ENCODE assay signal across 8 cellular contexts in genomic region chr4:2041234-2042130, GRCh38. TPM values are rescaled to one million over a fixed set of nuclear protein-coding genes. Genes with fewer than 3 reads are reported as not detected.
DNase-seq lines count a peak whose midpoint lies in the region; TF ChIP-seq lines count a peak whose summit lies in the region.

No MANE protein-coding gene starts in this region.

- POLR2A ChIA-PET in CD4-positive, alpha-beta memory T cell (lab: Charles Lee; ENCODE audit: partially characterized antibody), result interaction anchor here (1.4 kb wide), 1 partner anchor 32 kb away, joined by 9 read pairs; no protein-coding TSS in a partner anchor

- TF ChIP-seq CTCF in GM20000 (IDR thresholded peaks at IDR 0.05; ENCODE audit: extremely low read depth, missing control alignments), result no peak
- no peak for TF ChIP-seq CTCF in ovary (IDR thresholded peaks at IDR 0.05)

- H3K9me3 ChIP-seq in CD4-positive, alpha-beta memory T cell (ENCODE audit: control insufficient read depth in 1 of 2, low read length in 2 of 2), result no peaks in the 10 kb centered on the region
- no peaks in the 10 kb centered on the region for H3K9me3 ChIP-seq in KOPT-K1 (ENCODE audit: insufficient read depth, low read length, poor library complexity, severe bottlenecking)
- H3K9me3 ChIP-seq in ovary, result no peaks in the 10 kb centered on the region
- H3K9me3 ChIP-seq in thymus (ENCODE audit: control insufficient read depth), result no peaks in the 10 kb centered on the region

- 0 to 1% (median 1%) methylated on average over 82 to 94 of the region's 94 CpGs for WGBS in ovary, 3 donors
- WGBS in thymus, result 1% methylated on average over 94 of the region's 94 CpGs

- H3K4me3 ChIP-seq in CD4-positive, alpha-beta memory T cell (ENCODE audit: low read length in 2 of 2), result peak overlapping the region; percentile 14 to 74
- H3K4me3 ChIP-seq in ovary (peak overlapping the region; percentile 46), thymus (ENCODE audit: low read length) (peak overlapping the region; percentile 84)

- peaks cover 12% of the 10 kb centered on the region for H3K4me1 ChIP-seq in CD4-positive, alpha-beta memory T cell (ENCODE audit: insufficient read depth, low read length)
- peaks cover 6% of the 10 kb centered on the region for H3K4me1 ChIP-seq in ovary (ENCODE audit: insufficient read depth)
- peaks cover 5% of the 10 kb centered on the region for H3K4me1 ChIP-seq in thymus (ENCODE audit: control insufficient read depth, insufficient read depth, low read length)

- H3K27me3 Mint-ChIP-seq in CD4-positive, alpha-beta memory T cell, result peaks cover 9 to 17% of the 10 kb centered on the region in 2 donors
- H3K27me3 Mint-ChIP-seq in activated naive CD8-positive, alpha-beta T cell, result peaks cover 8% of the 10 kb centered on the region

- H3K27ac Mint-ChIP-seq in CD4-positive, alpha-beta memory T cell, result peak overlapping the region in 5 of 7 donors; percentile 35 to 75 (median 57)
- no peak overlapping the region for H3K27ac Mint-ChIP-seq in activated naive CD8-positive, alpha-beta T cell

- H3K36me3 Mint-ChIP-seq in CD4-positive, alpha-beta memory T cell, result no peaks in the 10 kb centered on the region
- no peaks in the 10 kb centered on the region for H3K36me3 Mint-ChIP-seq in activated naive CD8-positive, alpha-beta T cell

- peaks cover 0 to 7% (median 5%) of the 10 kb centered on the region in 4 donors for H3K4me1 Mint-ChIP-seq in CD4-positive, alpha-beta memory T cell
- H3K4me1 Mint-ChIP-seq in activated naive CD8-positive, alpha-beta T cell (ENCODE audit: low read depth), result peaks cover 2% of the 10 kb centered on the region

- intact Hi-C loops in CD4-positive, alpha-beta memory T cell (cut with micrococcal nuclease), result loop anchor here (1.0 kb wide), 1 partner anchor 32 kb away; no protein-coding TSS in a partner anchor
- intact Hi-C loops in cardiac septum (cut with DNase I), result no loop called here
- intact Hi-C loops in ovary (cut with DNase I), result no loop called here

- CTCF ChIA-PET in CD4-positive, alpha-beta memory T cell (lab: Charles Lee; ENCODE audit: partially characterized antibody), result no interaction called here

- TF ChIP-seq EP300 in ovary (IDR thresholded peaks at IDR 0.05), result no peak

- H3K27me3 ChIP-seq in CD4-positive, alpha-beta memory T cell (ENCODE audit: insufficient read depth, low read length), result no peaks in the 10 kb centered on the region
- H3K27me3 ChIP-seq in ovary (peaks cover 4% of the 10 kb centered on the region), thymus (ENCODE audit: control insufficient read depth, insufficient read depth) (peaks cover 48% of the 10 kb centered on the region)

- no peaks in the 10 kb centered on the region for H3K36me3 ChIP-seq in CD4-positive, alpha-beta memory T cell (ENCODE audit: insufficient read depth, low read length)
- H3K36me3 ChIP-seq in KOPT-K1 (ENCODE audit: insufficient read depth, low read length) (no peaks in the 10 kb centered on the region), ovary (no peaks in the 10 kb centered on the region), thymus (ENCODE audit: control insufficient read depth, insufficient read depth) (no peaks in the 10 kb centered on the region)

- H3K4me3 Mint-ChIP-seq in CD4-positive, alpha-beta memory T cell, result peak overlapping the region; percentile 72 to 85 (median 80)
- peak overlapping the region; percentile 81 for H3K4me3 Mint-ChIP-seq in activated naive CD8-positive, alpha-beta T cell

- TF ChIP-seq POLR2A in ovary (IDR thresholded peaks at IDR 0.05), result no peak

- peak overlapping the region; percentile 26 for H3K27ac ChIP-seq in CD4-positive, alpha-beta memory T cell (ENCODE audit: low read depth, low read length)
- H3K27ac ChIP-seq in KOPT-K1 (ENCODE audit: low read depth, low read length, poor library complexity, severe bottlenecking) (peak overlapping the region; percentile 30), ovary (no peak overlapping the region), thymus (ENCODE audit: low read depth) (no peak overlapping the region)

- peak; percentile 77 to 80 (median 78) for DNase-seq in CD4-positive, alpha-beta memory T cell
- DNase-seq in GM20000 (ENCODE audit: low spot score), result peak; percentile 98
- DNase-seq in SKM-1 treated with dmso at 0.1 percent for 144 hours (lab: John Stamatoyannopoulos, UW; ENCODE audit: unreplicated experiment), result peak; percentile 92
- DNase-seq in cardiac septum (ENCODE audit: low spot score), result peak; percentile 92
- DNase-seq in ovary, result peak; percentile 52 to 77 (median 64)

- no peaks in the 10 kb centered on the region for H3K9me3 Mint-ChIP-seq in CD4-positive, alpha-beta memory T cell
- no peaks in the 10 kb centered on the region for H3K9me3 Mint-ChIP-seq in activated naive CD8-positive, alpha-beta T cell (ENCODE audit: low read depth)

RNA-seq across cellular contexts. Expression of gene NAT8L, which starts 17.6 kb away (rescaled TPM):
- total RNA-seq in CD4-positive, alpha-beta memory T cell, result not detected
- polyA plus RNA-seq in CD4-positive, alpha-beta memory T cell, result not detected
- total RNA-seq in cardiac septum (1.1 TPM), ovary (1 to 10 TPM in 4 of 7 donors, under 1 TPM in 3; 0.24 to 4.1 (median 1.3) TPM)
- polyA plus RNA-seq in ovary (1 to 10 TPM in 1 of 2 donors, under 1 TPM in 1; 0.80 to 1.7 TPM), thymus (0.43 TPM)

RNA-seq across cellular contexts. Expression of gene NELFA, which starts 32.7 kb away (rescaled TPM):
- 10 to 100 TPM; 47.0 to 48.3 TPM for total RNA-seq in CD4-positive, alpha-beta memory T cell
- 10 to 100 TPM; 12.1 to 37.5 TPM for polyA plus RNA-seq in CD4-positive, alpha-beta memory T cell
- total RNA-seq in cardiac septum (14.7 TPM), ovary (10 to 100 TPM; 22.7 to 42.8 (median 32.6) TPM)
- polyA plus RNA-seq in ovary (10 to 100 TPM; 12.5 to 30.8 TPM), thymus (37.2 TPM)

Comparison
In these comparisons a context has a peak if more than half of its experiments do, and no peak if none do; other contexts are left out.
1. H3K27ac ChIP-seq: peak in CD4-positive, alpha-beta memory T cell (single experiment) and KOPT-K1 (single experiment); none in ovary (0 of 2) and thymus (single experiment).
2. Peak in every context shown above with its lines, with median percentiles within 50 percentile points of each other: DNase-seq and H3K4me3 ChIP-seq.